In the genomic region with DNA sequence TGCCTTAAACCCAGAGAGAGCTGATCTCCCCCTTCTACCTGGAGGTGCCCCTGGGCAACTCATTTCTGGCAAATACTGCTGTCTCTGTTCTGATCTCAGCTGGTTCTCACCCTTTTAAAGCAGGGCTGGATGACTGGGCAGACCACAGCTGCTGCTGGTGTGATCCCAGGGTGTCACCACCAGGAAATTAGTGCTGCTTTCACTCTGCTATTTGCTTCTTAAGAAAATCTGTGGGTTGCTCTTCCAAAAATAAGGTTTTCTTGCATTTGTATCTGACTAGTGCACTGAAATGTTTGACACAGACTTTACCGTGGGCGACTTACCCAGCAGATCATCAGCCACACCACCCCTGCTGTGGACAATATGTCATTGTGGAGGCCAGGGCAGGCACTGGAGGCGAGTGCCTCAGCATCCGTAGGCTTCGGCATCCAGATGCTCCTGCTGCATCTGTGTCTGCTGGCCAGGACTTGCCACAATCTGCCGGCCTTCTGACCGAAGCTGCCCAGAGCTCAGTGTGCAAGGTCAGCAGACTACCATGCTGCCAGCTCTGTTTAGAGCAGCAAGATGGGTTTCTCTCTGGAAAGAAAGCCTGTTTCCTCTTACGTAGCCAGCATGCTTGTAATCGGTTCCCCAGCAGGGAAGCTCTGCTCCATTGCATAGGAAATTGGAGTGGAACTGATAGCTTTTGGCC, we compare ENCODE assay signal across 8 cellular contexts. TPM values are rescaled to one million over a fixed set of nuclear protein-coding genes. Genes with fewer than 3 reads are reported as not detected.
A peak's percentile ranks its signal among the peaks of the same experiment; 100 is the strongest.
DNase-seq lines count a peak whose midpoint lies in the region; ATAC-seq and TF ChIP-seq lines count a peak whose summit lies in the region.

No MANE protein-coding gene starts in this region.

- H3K4me3 ChIP-seq in ectodermal cell (ENCODE audit: insufficient read depth, low read depth, low read length) (no peak overlapping the region), neuron (ENCODE audit: low read length) (no peak overlapping the region), vagina (peak overlapping the region in 1 of 2 donors; percentile 21)

- peak; percentile 49 for ATAC-seq in CD4-positive, alpha-beta T cell (ENCODE audit: poor library complexity)
- peak; percentile 93 for ATAC-seq in GM21717 (IDR thresholded peaks at IDR 0.05; ENCODE audit: unreplicated experiment)
- ATAC-seq in HG03025 (IDR thresholded peaks at IDR 0.05; ENCODE audit: low FRiP score, unreplicated experiment): no peak

- CTCF ChIA-PET in CD4-positive, alpha-beta T cell (lab: Charles Lee): interaction anchor here (0.6 to 1.6 kb wide), 4 partner anchors 20 to 1150 kb away, joined by 3 to 7 read pairs (median 4); no protein-coding TSS in a partner anchor
- CTCF ChIA-PET in RWPE1 (lab: Yijun Ruan, JAX): interaction anchor here (0.6 to 1.0 kb wide), 4 partner anchors 13 to 1942 kb away, joined by 3 to 5 read pairs (median 3); no protein-coding TSS in a partner anchor

- intact Hi-C loops in CD4-positive, alpha-beta T cell (cut with DNase I, micrococcal nuclease): no loop called here
- intact Hi-C loops in vagina (cut with DNase I): no loop called here

- peak overlapping the region; percentile 34 for H3K4me3 Mint-ChIP-seq in CD4-positive, alpha-beta T cell

- POLR2A ChIA-PET in CD4-positive, alpha-beta T cell (lab: Charles Lee): interaction anchor here (0.7 to 3.4 kb wide), 3 partner anchors 13 to 17 kb away, joined by 3 to 9 read pairs (median 9); partner anchors contain the start of gene ARHGAP26
- POLR2A ChIA-PET in RWPE1 (lab: Yijun Ruan, JAX; ENCODE audit: low non-redundant PET): no interaction called here

- TF ChIP-seq POLR2A in vagina (IDR thresholded peaks at IDR 0.05): no peak

- no peaks in the 10 kb centered on the region for H3K36me3 ChIP-seq in ectodermal cell (ENCODE audit: control insufficient read depth, insufficient read depth, low read length)
- H3K36me3 ChIP-seq in neuron (ENCODE audit: insufficient read depth, low read length): no peaks in the 10 kb centered on the region
- H3K36me3 ChIP-seq in vagina: no peaks in the 10 kb centered on the region

- 43 to 47% methylated on average over 9 of the region's 9 CpGs for WGBS in ectodermal cell, 2 experiments

- peaks cover 77% of the 10 kb centered on the region for H3K4me1 Mint-ChIP-seq in CD4-positive, alpha-beta T cell (ENCODE audit: low read depth)

- no peaks in the 10 kb centered on the region for H3K27me3 Mint-ChIP-seq in CD4-positive, alpha-beta T cell

- no peak overlapping the region for H3K27ac Mint-ChIP-seq in CD4-positive, alpha-beta T cell

- H3K27ac ChIP-seq in CD4-positive, alpha-beta T cell (ENCODE audit: low read depth, low read length): no peak overlapping the region
- H3K27ac ChIP-seq in RWPE1 (peak overlapping the region; percentile 6; the same call in 1 of the 2 replicates), ectodermal cell (ENCODE audit: insufficient read depth, low read depth, low read length, poor library complexity, severe bottlenecking) (peak overlapping the region; percentile 5), vagina (peak overlapping the region; percentile 20)

- no peaks in the 10 kb centered on the region for H3K36me3 Mint-ChIP-seq in CD4-positive, alpha-beta T cell (ENCODE audit: low read depth)

- H3K27me3 ChIP-seq in CD4-positive, alpha-beta T cell (ENCODE audit: control insufficient read depth, insufficient read depth, low read length): no peaks in the 10 kb centered on the region
- H3K27me3 ChIP-seq in ectodermal cell (ENCODE audit: control insufficient read depth, insufficient read depth, low read length, poor library complexity, severe bottlenecking) (no peaks in the 10 kb centered on the region), neuron (ENCODE audit: insufficient read depth, low read length) (no peaks in the 10 kb centered on the region), vagina (no peaks in the 10 kb centered on the region)

- peaks cover 21% of the 10 kb centered on the region for H3K4me1 ChIP-seq in ectodermal cell (ENCODE audit: control insufficient read depth, insufficient read depth, low read length)
- H3K4me1 ChIP-seq in neuron (ENCODE audit: insufficient read depth, low read length): peaks cover 19% of the 10 kb centered on the region
- peaks cover 25% of the 10 kb centered on the region for H3K4me1 ChIP-seq in vagina

- DNase-seq in CD4-positive, alpha-beta T cell: no peak
- DNase-seq in RWPE1 (ENCODE audit: low spot score) (no peak), vagina (ENCODE audit: extremely low spot score in 2 of 2) (no peak), amniotic stem cell (lab: John Stamatoyannopoulos, UW) (no peak)

- no peaks in the 10 kb centered on the region for H3K9me3 ChIP-seq in CD4-positive, alpha-beta T cell (ENCODE audit: control insufficient read depth, low read length)
- H3K9me3 ChIP-seq in ectodermal cell (ENCODE audit: control insufficient read depth, low read length) (no peaks in the 10 kb centered on the region), neuron (ENCODE audit: low read length) (no peaks in the 10 kb centered on the region), vagina (no peaks in the 10 kb centered on the region)

- peak overlapping the region; percentile 4 for H2AFZ ChIP-seq in neuron (ENCODE audit: low read depth, low read length)

- TF ChIP-seq CTCF in CD4-positive, alpha-beta T cell (IDR thresholded peaks at IDR 0.05): no peak
- TF ChIP-seq CTCF in RWPE1 (conservative IDR thresholded peaks at IDR 0.05; ENCODE audit: low read depth) (no peak), vagina (IDR thresholded peaks at IDR 0.05) (no peak)

- H3K9me3 Mint-ChIP-seq in CD4-positive, alpha-beta T cell: no peaks in the 10 kb centered on the region

RNA-seq across cellular contexts. Expression of gene ARHGAP26, which starts 13.6 kb away (rescaled TPM):
- 10 to 100 TPM; 24.9 to 27.3 TPM for total RNA-seq in CD4-positive, alpha-beta T cell
- polyA plus RNA-seq in ectodermal cell (2013, experiment 1 of 4): 6.9 TPM
- polyA plus RNA-seq in ectodermal cell (2013, experiment 2 of 4): 6.6 TPM
- polyA plus RNA-seq in ectodermal cell (2013, experiment 3 of 4): 5.7 TPM
- 5.8 TPM for polyA plus RNA-seq in ectodermal cell (2013, experiment 4 of 4)
- 42.5 TPM for total RNA-seq in vagina
